ENCODE assay signal across 8 cellular contexts in the genomic region with DNA sequence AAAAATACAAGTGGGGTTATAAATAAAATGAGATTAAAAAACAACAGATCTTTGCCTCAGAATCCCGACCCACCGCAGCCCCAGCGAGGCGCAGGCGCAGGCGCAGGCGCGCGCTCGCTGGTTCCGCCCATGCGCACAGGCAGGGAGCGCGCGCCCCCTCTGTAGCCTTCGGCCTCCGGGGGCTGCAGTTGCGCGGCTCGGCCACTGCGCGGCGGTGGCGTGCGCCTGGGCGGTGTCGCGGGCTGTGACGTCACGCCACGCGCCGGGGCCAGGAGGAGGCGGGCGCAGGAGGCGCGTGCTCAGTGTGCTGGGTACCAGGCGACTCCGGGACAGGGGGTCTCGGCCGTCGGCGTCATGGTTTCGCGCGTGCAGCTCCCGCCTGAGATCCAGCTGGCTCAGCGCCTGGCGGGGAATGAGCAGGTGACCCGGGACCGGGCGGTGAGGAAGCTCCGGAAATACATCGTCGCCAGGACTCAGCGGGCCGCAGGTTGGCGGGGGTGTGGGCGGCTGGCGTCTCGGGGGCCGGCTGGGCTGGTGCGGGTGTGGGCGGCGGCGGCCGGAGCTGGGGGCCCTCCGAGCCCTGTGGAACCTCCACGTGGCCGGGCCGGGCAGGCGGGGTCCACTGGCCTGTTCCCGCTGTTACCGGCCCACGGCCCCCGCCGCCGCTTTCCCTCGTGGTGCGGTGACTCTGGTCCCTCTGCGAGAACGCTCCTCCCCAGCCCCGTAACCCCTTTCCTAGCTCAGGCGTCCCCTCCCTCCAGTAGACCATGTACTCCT. TPM values are rescaled to one million over a fixed set of nuclear protein-coding genes. Genes with fewer than 3 reads are reported as not detected.
DNase-seq lines count a peak whose midpoint lies in the region; ATAC-seq and TF ChIP-seq lines count a peak whose summit lies in the region.

Gene RRP1, plus strand, starts transcription at position 302 of the 777 bp plus-strand sequence. Its CDS starts 53 bp downstream, at position 355.

- no peaks in the 10 kb centered on the region for H3K9me3 Mint-ChIP-seq in activated T-helper 17 cell treated with anti-CD3 and anti-CD28 coated beads, Interleukin-2, amount 50 U/mL, for 72 hours
- H3K9me3 Mint-ChIP-seq in natural killer cell treated with Interleukin-12 subunit alpha and Interleukin-12 subunit beta and Interleukin-15 and Interleukin-18, amount 100 ng/mL, for 72 hours: no peaks in the 10 kb centered on the region

- H3K27ac Mint-ChIP-seq in activated T-helper 17 cell treated with anti-CD3 and anti-CD28 coated beads, Interleukin-2, amount 50 U/mL, for 72 hours: peak within 1 kb of the TSS; percentile 93
- peak within 1 kb of the TSS; percentile 62 to 91 for H3K27ac Mint-ChIP-seq in natural killer cell treated with Interleukin-12 subunit alpha and Interleukin-12 subunit beta and Interleukin-15 and Interleukin-18, amount 100 ng/mL, for 72 hours

- CTCF ChIA-PET in RWPE1 (lab: Yijun Ruan, JAX): interaction anchor here (0.5 to 1.6 kb wide), 9 partner anchors 10 to 217 kb away, joined by 3 to 8 read pairs (median 3); no protein-coding TSS in a partner anchor

- peak; percentile 92 for ATAC-seq in activated T-helper 17 cell treated with anti-CD3 and anti-CD28 coated beads, Interleukin-2, amount 50 U/mL, for 72 hours (replicated peaks)
- peak; percentile 96 to 98 for ATAC-seq in natural killer cell treated with Interleukin-12 subunit alpha and Interleukin-12 subunit beta and Interleukin-15 and Interleukin-18, amount 100 ng/mL, for 72 hours

- POLR2A ChIA-PET in RWPE1 (lab: Yijun Ruan, JAX; ENCODE audit: low non-redundant PET): interaction anchor here (0.7 kb wide), 1 partner anchor 47 kb away, joined by 4 read pairs; no protein-coding TSS in a partner anchor

- no peaks in the 10 kb centered on the region for H3K27me3 Mint-ChIP-seq in activated T-helper 17 cell treated with anti-CD3 and anti-CD28 coated beads, Interleukin-2, amount 50 U/mL, for 72 hours
- H3K27me3 Mint-ChIP-seq in natural killer cell treated with Interleukin-12 subunit alpha and Interleukin-12 subunit beta and Interleukin-15 and Interleukin-18, amount 100 ng/mL, for 72 hours: no peaks in the 10 kb centered on the region

- peaks cover 48% of the 10 kb centered on the region for H3K36me3 Mint-ChIP-seq in activated T-helper 17 cell treated with anti-CD3 and anti-CD28 coated beads, Interleukin-2, amount 50 U/mL, for 72 hours (ENCODE audit: low read depth)
- peaks cover 9% of the 10 kb centered on the region for H3K36me3 Mint-ChIP-seq in natural killer cell treated with Interleukin-12 subunit alpha and Interleukin-12 subunit beta and Interleukin-15 and Interleukin-18, amount 100 ng/mL, for 72 hours

- H3K27ac ChIP-seq in RWPE1: peak within 1 kb of the TSS; percentile 91

- peaks cover 11% of the 10 kb centered on the region for H3K4me1 Mint-ChIP-seq in activated T-helper 17 cell treated with anti-CD3 and anti-CD28 coated beads, Interleukin-2, amount 50 U/mL, for 72 hours
- H3K4me1 Mint-ChIP-seq in natural killer cell treated with Interleukin-12 subunit alpha and Interleukin-12 subunit beta and Interleukin-15 and Interleukin-18, amount 100 ng/mL, for 72 hours (ENCODE audit: low read depth in 2 of 2): peaks cover 13% of the 10 kb centered on the region in 2 donors

- TF ChIP-seq CTCF in RWPE1 (conservative IDR thresholded peaks at IDR 0.05; ENCODE audit: low read depth): peak; percentile 99
- peak; percentile 39 for TF ChIP-seq CTCF in fibroblast of mammary gland (conservative IDR thresholded peaks at IDR 0.05; ENCODE audit: control insufficient read depth, insufficient read depth, low read depth, low read length)

- peak; percentile 96 for DNase-seq in ELF-1 (ENCODE audit: low read depth, low spot score)
- DNase-seq in H4 (ENCODE audit: low spot score): peak; percentile 81
- DNase-seq in LoVo (ENCODE audit: low spot score): peak; percentile 93
- peak; percentile 91 for DNase-seq in RWPE1 (ENCODE audit: low spot score)
- peak; percentile 79 for DNase-seq in fibroblast of mammary gland (ENCODE audit: low read depth)
- peak; percentile 95 for DNase-seq in natural killer cell treated with Interleukin-12 subunit alpha and Interleukin-12 subunit beta and Interleukin-15 and Interleukin-18, amount 100 ng/mL, for 72 hours (ENCODE audit: low spot score)
- peak; percentile 86 for DNase-seq in stimulated activated naive CD4-positive, alpha-beta T cell treated with Interleukin-2 at 50 U/mL for 16 hours (lab: John Stamatoyannopoulos, UW)

- H3K4me3 ChIP-seq in fibroblast of mammary gland (ENCODE audit: control insufficient read depth, low read depth, low read length): peak within 1 kb of the TSS; percentile 89

- peak within 1 kb of the TSS; percentile 98 for H3K4me3 Mint-ChIP-seq in activated T-helper 17 cell treated with anti-CD3 and anti-CD28 coated beads, Interleukin-2, amount 50 U/mL, for 72 hours
- peak within 1 kb of the TSS; percentile 87 for H3K4me3 Mint-ChIP-seq in natural killer cell treated with Interleukin-12 subunit alpha and Interleukin-12 subunit beta and Interleukin-15 and Interleukin-18, amount 100 ng/mL, for 72 hours

RNA-seq across cellular contexts. Expression of gene RRP1, which starts in this region (rescaled TPM):
- 44.7 and 46.2 TPM in 2 replicates for total RNA-seq in H4 (2014; rRNA removed; shearing (Covaris generic))
- 10 to 100 TPM; 33.3 to 57.4 TPM for total RNA-seq in activated T-helper 17 cell treated with anti-CD3 and anti-CD28 coated beads, Interleukin-2, amount 50 U/mL, for 72 hours
- 10 to 100 TPM; 35.5 to 89.9 TPM for total RNA-seq in natural killer cell treated with Interleukin-12 subunit alpha and Interleukin-12 subunit beta and Interleukin-15 and Interleukin-18, amount 100 ng/mL, for 72 hours

Comparison
In these comparisons a context has a peak if more than half of its experiments do, and no peak if none do; other contexts are left out.
1. Peak in every context shown above with its lines: DNase-seq, ATAC-seq, H3K4me3 ChIP-seq and H3K27ac ChIP-seq.